Comparison of ENCODE assay signal across 8 cellular contexts in genomic region chr3:156010829-156011228, GRCh38.
A peak's percentile ranks its signal among the peaks of the same experiment; 100 is the strongest.
DNase-seq lines count a peak whose midpoint lies in the region; ATAC-seq, FAIRE-seq and TF ChIP-seq lines count a peak whose summit lies in the region.

No MANE protein-coding gene starts in this region.

- intact Hi-C loops in HepG2 (cut with micrococcal nuclease; ENCODE audit: unreplicated experiment) = no loop called here

- 3% methylated on average over 3 of the region's 3 CpGs for WGBS in HepG2 (ENCODE audit: low lambda C conversion rate)

- H3K4me2 ChIP-seq in HepG2 (ENCODE audit: low read depth, low read length) = no peak overlapping the region

- in situ Hi-C loops in Caki2 (cut with HindIII; ENCODE audit: low pct_unique_long_range_greater_than_20kb, low sequenced_read_pairs) (no loop called here), HepG2 (cut with HindIII; ENCODE audit: extremely low pct_ligation_motif_present, low pct_unique_long_range_greater_than_20kb) (no loop called here)

- H3K4me3 ChIP-seq in HepG2 (replicated peaks in 1 of 3; ENCODE audit: insufficient read depth in 1 of 3, low read depth in 2 of 3, low read length in 3 of 3) = no peak overlapping the region

- H3K9ac ChIP-seq in HepG2 (ENCODE audit: insufficient read depth, low read depth, low read length) = no peak overlapping the region

- H3K27ac ChIP-seq in VCaP (no peak overlapping the region), HepG2 (ENCODE audit: extremely low read length, insufficient read depth, low read length) (no peak overlapping the region)

- TF ChIP-seq EP300 in Ishikawa (IDR thresholded peaks at IDR 0.05; ENCODE audit: borderline replicate concordance) (no peak), HepG2 (IDR thresholded peaks at IDR 0.05; ENCODE audit: low read depth in 2 of 2, low read length in 2 of 2) (no peak), HepG2 (CRISPR knock-in tag; IDR thresholded peaks at IDR 0.05; ENCODE audit: borderline replicate concordance) (no peak)

- no peaks in the 10 kb centered on the region for H3K36me3 ChIP-seq in HepG2 (replicated peaks in 1 of 2; ENCODE audit: control insufficient read depth in 1 of 2, insufficient read depth in 2 of 2, low read length in 2 of 2)

- POLR2A ChIA-PET in HepG2 (lab: Yijun Ruan, JAX) = no interaction called here

- H2AFZ ChIP-seq in HepG2 (ENCODE audit: low read length) = no peak overlapping the region

- ATAC-seq in HepG2 (peak; percentile 78), HG03342 (IDR thresholded peaks at IDR 0.05; ENCODE audit: unreplicated experiment) (no peak), GM19397 (IDR thresholded peaks at IDR 0.05; ENCODE audit: unreplicated experiment) (no peak)

- no peaks in the 10 kb centered on the region for H4K20me1 ChIP-seq in HepG2 (ENCODE audit: insufficient read depth, low read length)

- CTCF ChIA-PET in HepG2 (lab: Yijun Ruan, JAX; ENCODE audit: low intra/inter-chr PET ratio, low total read pairs) = no interaction called here

- peak; percentile 15 for DNase-seq in Caki2 (ENCODE audit: low read depth)
- peak; percentile 13 for DNase-seq in HepG2 (ENCODE audit: low spot score)
- DNase-seq in OCI-M2 (lab: John Stamatoyannopoulos, UW; ENCODE audit: unreplicated experiment) = no peak
- DNase-seq in T1000 (lab: John Stamatoyannopoulos, UW) = no peak

- TF ChIP-seq CTCF in VCaP (conservative IDR thresholded peaks at IDR 0.05) (peak; percentile 93), HepG2 (CRISPR knock-in tag; IDR thresholded peaks at IDR 0.05) (peak; percentile 64)

- no peaks in the 10 kb centered on the region for H3K9me3 ChIP-seq in HepG2 (ENCODE audit: low read length)

- TF ChIP-seq RAD21 in Ishikawa (IDR thresholded peaks at IDR 0.05; ENCODE audit: low read depth) (peak; percentile 50), HepG2 (CRISPR knock-in tag; IDR thresholded peaks at IDR 0.05) (no peak)

- BruUV-seq in HepG2 (replicated peaks; lab: Mats Ljungman, UMichigan) = no TSS peak

- no peaks in the 10 kb centered on the region for H3K27me3 ChIP-seq in HepG2 (ENCODE audit: control insufficient read depth in 1 of 2, insufficient read depth in 2 of 2, low read length in 2 of 2)

- H3K4me1 ChIP-seq in HepG2 (ENCODE audit: insufficient read depth, low read length) = peaks cover 13% of the 10 kb centered on the region

- peak; percentile 71 for FAIRE-seq in HepG2 (lab: Jason Lieb, UNC)

- H3K79me2 ChIP-seq in HepG2 (ENCODE audit: insufficient read depth, low read length) = no peaks in the 10 kb centered on the region

- no peak for TF ChIP-seq POLR2A in HepG2 (IDR thresholded peaks at IDR 0.05; ENCODE audit: insufficient read depth in 1 of 2, low read depth in 2 of 2, low read length in 2 of 2)

TF ChIP-seq in Ishikawa, 13 proteins besides CTCF, POLR2A, EP300 and RAD21:
- TF ChIP-seq EGR1 (IDR thresholded peaks at IDR 0.05) = no peak
- no peak for TF ChIP-seq MAX (IDR thresholded peaks at IDR 0.05)
- TF ChIP-seq TEAD4 (IDR thresholded peaks at IDR 0.05) = no peak
- TF ChIP-seq ZBTB7A (IDR thresholded peaks at IDR 0.05; ENCODE audit: low read depth) = no peak
- TF ChIP-seq NFIC (IDR thresholded peaks at IDR 0.05) = no peak
- no peak for TF ChIP-seq TAF1 (IDR thresholded peaks at IDR 0.05; ENCODE audit: low read depth)
- no peak for TF ChIP-seq REST (IDR thresholded peaks at IDR 0.05; ENCODE audit: low read depth)
- TF ChIP-seq CREB1 (IDR thresholded peaks at IDR 0.05; ENCODE audit: low read depth) = no peak
- TF ChIP-seq YY1 (IDR thresholded peaks at IDR 0.05; ENCODE audit: low read depth) = no peak
- no peak for TF ChIP-seq TCF12 (IDR thresholded peaks at IDR 0.05; ENCODE audit: low read depth)
- no peak for TF ChIP-seq CEBPB (IDR thresholded peaks at IDR 0.05)
- no peak for TF ChIP-seq FOXM1 (IDR thresholded peaks at IDR 0.05; ENCODE audit: borderline replicate concordance, low read depth)
- no peak for TF ChIP-seq USF1 (IDR thresholded peaks at IDR 0.05)
TF ChIP-seq in Ishikawa: peak in this region for 0.

TF ChIP-seq in HepG2, 621 proteins besides CTCF, POLR2A, EP300 and RAD21:
- peak; percentile 62 for TF ChIP-seq STAG1 (CRISPR knock-in tag; IDR thresholded peaks at IDR 0.05)
- peak; percentile 54 for TF ChIP-seq TEAD3 (CRISPR knock-in tag; optimal IDR thresholded peaks at IDR 0.05; ENCODE audit: borderline replicate concordance)
- no peak for TF ChIP-seq HNRNPUL1 (IDR thresholded peaks at IDR 0.05; ENCODE audit: low read depth, low read length)
- TF ChIP-seq NR2F6 (IDR thresholded peaks at IDR 0.05) = peak; percentile 24; the same call in 1 of the 2 replicates
- TF ChIP-seq NR2F6 (CRISPR knock-in tag; IDR thresholded peaks at IDR 0.05) = no peak
- TF ChIP-seq SETDB1 (CRISPR knock-in tag; IDR thresholded peaks at IDR 0.05; ENCODE audit: borderline replicate concordance) = no peak

Comparison
In these comparisons a context has a peak if more than half of its experiments do, and no peak if none do; other contexts are left out.
1. DNase-seq: peak in Caki2 (single experiment) and HepG2 (single experiment); none in OCI-M2 (single experiment) and T1000 (single experiment).